9 cellular contexts compared by ENCODE assay signal in genomic region chr17:4908711-4909496, GRCh38. TPM values are rescaled to one million over a fixed set of nuclear protein-coding genes. Genes with fewer than 3 reads are reported as not detected.
DNase-seq lines count a peak whose midpoint lies in the region; ATAC-seq and TF ChIP-seq lines count a peak whose summit lies in the region.
"Had no signal": no experiment of that assay in that cellular context is flagged by ENCODE, and none has a peak within 500 bp of the region (broad histone marks: within the 10 kb centered on the region; RNA-seq: fewer than 3 reads in every experiment).

No MANE protein-coding gene starts in this region.

- no peak for ATAC-seq in GM21526 (IDR thresholded peaks at IDR 0.05; ENCODE audit: low FRiP score, unreplicated experiment)

- H3K4me3 ChIP-seq in fibroblast of the aortic adventitia (ENCODE audit: low read depth, low read length) (no peak overlapping the region), neural cell (ENCODE audit: low read length) (no peak overlapping the region)

- intact Hi-C loops in activated T-helper 1 cell treated with anti-CD3 and anti-CD28 coated beads, Interleukin-12 subunit alpha, Interleukin-12 subunit beta, Interleukin-2, Interleukin-4 antibody, amounts not matched to agents 30 ng/mL and 10 ng/mL and 1 ng/mL, durations not matched to agents 14 hours and 24 hours and 36 hours (cut with micrococcal nuclease), result loop anchor here (1.0 to 5.0 kb wide), 7 partner anchors 31 to 153 kb away; partner anchors contain the start of genes RNF167, SLC25A11 and SPAG7

- H2AFZ ChIP-seq in neural cell (ENCODE audit: low read depth, low read length), result no peak overlapping the region

- H3K4me2 ChIP-seq in neural cell (ENCODE audit: low read length), result no peak overlapping the region

- H3K27me3 Mint-ChIP-seq in activated T-helper 1 cell treated with anti-CD3 and anti-CD28 coated beads, Interleukin-12 subunit alpha, Interleukin-12 subunit beta, Interleukin-2, Interleukin-4 antibody, amounts not matched to agents 30 ng/mL and 10 ng/mL and 1 ng/mL, durations not matched to agents 14 hours and 24 hours and 36 hours (ENCODE audit: insufficient read depth), result peaks cover 16% of the 10 kb centered on the region
- H3K27me3 Mint-ChIP-seq: stimulated activated naive CD8-positive, alpha-beta T cell treated with anti-CD3 and anti-CD28 coated beads, Interleukin-15, Interleukin-2, amounts not matched to agents 100 ng/mL and 50 ng/mL, for 24 hours had no signal

- H4K20me1 ChIP-seq in neural cell (ENCODE audit: insufficient read depth), result no peaks in the 10 kb centered on the region

- peak; percentile 66 for TF ChIP-seq RAD21 in neural cell (conservative IDR thresholded peaks at IDR 0.05)

- no peaks in the 10 kb centered on the region for H3K27me3 ChIP-seq in neural cell (ENCODE audit: insufficient read depth, low read depth, low read length)

- H3K4me1 Mint-ChIP-seq in activated T-helper 1 cell treated with anti-CD3 and anti-CD28 coated beads, Interleukin-12 subunit alpha, Interleukin-12 subunit beta, Interleukin-2, Interleukin-4 antibody, amounts not matched to agents 30 ng/mL and 10 ng/mL and 1 ng/mL, durations not matched to agents 14 hours and 24 hours and 36 hours (ENCODE audit: low read depth), result peaks cover 6% of the 10 kb centered on the region

- H3K9me3 Mint-ChIP-seq in activated T-helper 1 cell treated with anti-CD3 and anti-CD28 coated beads, Interleukin-12 subunit alpha, Interleukin-12 subunit beta, Interleukin-2, Interleukin-4 antibody, amounts not matched to agents 30 ng/mL and 10 ng/mL and 1 ng/mL, durations not matched to agents 14 hours and 24 hours and 36 hours, result no peaks in the 10 kb centered on the region
- H3K9me3 Mint-ChIP-seq: stimulated activated naive CD8-positive, alpha-beta T cell treated with anti-CD3 and anti-CD28 coated beads, Interleukin-15, Interleukin-2, amounts not matched to agents 100 ng/mL and 50 ng/mL, for 24 hours had no signal

- H3K27ac ChIP-seq in neural cell (ENCODE audit: low read length), result no peak overlapping the region

- H3F3A ChIP-seq in neural cell (ENCODE audit: insufficient read depth, low read length, poor library complexity, severe bottlenecking), result no peaks in the 10 kb centered on the region

- no peaks in the 10 kb centered on the region for H3K9me2 ChIP-seq in neural cell (ENCODE audit: insufficient read depth, low read length)

- no peaks in the 10 kb centered on the region for H3K9me3 ChIP-seq in neural cell (ENCODE audit: low read length)

- no peaks in the 10 kb centered on the region for H3K79me2 ChIP-seq in neural cell (replicated peaks; ENCODE audit: insufficient read depth, low read length)

- no peak for TF ChIP-seq EP300 in neural cell (conservative IDR thresholded peaks at IDR 0.05; ENCODE audit: poor library complexity, severe bottlenecking)

- H3K36me3 ChIP-seq in neural cell (ENCODE audit: insufficient read depth, low read length), result no peaks in the 10 kb centered on the region

- no peak overlapping the region for H3K9ac ChIP-seq in neural cell (ENCODE audit: low read length)

- no peak overlapping the region for H3K27ac Mint-ChIP-seq in activated T-helper 1 cell treated with anti-CD3 and anti-CD28 coated beads, Interleukin-12 subunit alpha, Interleukin-12 subunit beta, Interleukin-2, Interleukin-4 antibody, amounts not matched to agents 30 ng/mL and 10 ng/mL and 1 ng/mL, durations not matched to agents 14 hours and 24 hours and 36 hours
- H3K27ac Mint-ChIP-seq: stimulated activated naive CD8-positive, alpha-beta T cell treated with anti-CD3 and anti-CD28 coated beads, Interleukin-15, Interleukin-2, amounts not matched to agents 100 ng/mL and 50 ng/mL, for 24 hours had no signal

- DNase-seq in GF-D8 (lab: John Stamatoyannopoulos, UW), result peak; percentile 52
- peak; percentile 59 to 67 for DNase-seq in Kasumi-1 (lab: John Stamatoyannopoulos, UW)
- peak; percentile 88 for DNase-seq in RPMI8226
- peak; percentile 66 for DNase-seq in activated T-helper 1 cell treated with anti-CD3 and anti-CD28 coated beads, Interleukin-12 subunit alpha, Interleukin-12 subunit beta, Interleukin-2, Interleukin-4 antibody, amounts not matched to agents 30 ng/mL and 10 ng/mL and 1 ng/mL, durations not matched to agents 14 hours and 24 hours and 36 hours (ENCODE audit: low spot score)
- peak; percentile 96 for DNase-seq in fibroblast of the aortic adventitia (ENCODE audit: low read depth)
- peak; percentile 89 for DNase-seq in stromal cell of bone marrow (ENCODE audit: low read depth)

- TF ChIP-seq CTCF in fibroblast of the aortic adventitia (IDR thresholded peaks at IDR 0.05; ENCODE audit: insufficient read depth, low read length) (peak; percentile 88), neural cell (IDR thresholded peaks at IDR 0.05; ENCODE audit: poor library complexity, severe bottlenecking) (peak; percentile 74)

- H3K4me3 Mint-ChIP-seq in activated T-helper 1 cell treated with anti-CD3 and anti-CD28 coated beads, Interleukin-12 subunit alpha, Interleukin-12 subunit beta, Interleukin-2, Interleukin-4 antibody, amounts not matched to agents 30 ng/mL and 10 ng/mL and 1 ng/mL, durations not matched to agents 14 hours and 24 hours and 36 hours, result no peak overlapping the region
- H3K4me3 Mint-ChIP-seq: stimulated activated naive CD8-positive, alpha-beta T cell treated with anti-CD3 and anti-CD28 coated beads, Interleukin-15, Interleukin-2, amounts not matched to agents 100 ng/mL and 50 ng/mL, for 24 hours had no signal

- no peaks in the 10 kb centered on the region for H3K36me3 Mint-ChIP-seq in activated T-helper 1 cell treated with anti-CD3 and anti-CD28 coated beads, Interleukin-12 subunit alpha, Interleukin-12 subunit beta, Interleukin-2, Interleukin-4 antibody, amounts not matched to agents 30 ng/mL and 10 ng/mL and 1 ng/mL, durations not matched to agents 14 hours and 24 hours and 36 hours (ENCODE audit: low read depth)

TF ChIP-seq in neural cell, 6 proteins besides CTCF, POLR2A, EP300 and RAD21:
- TF ChIP-seq SMC3 (conservative IDR thresholded peaks at IDR 0.05; ENCODE audit: poor library complexity), result peak; percentile 69
- TF ChIP-seq EZH2 (IDR thresholded peaks at IDR 0.05; ENCODE audit: borderline replicate concordance, insufficient read depth, low read length, poor library complexity, severe bottlenecking), result no peak
- TF ChIP-seq REST (IDR thresholded peaks at IDR 0.05; ENCODE audit: borderline replicate concordance), result no peak

RNA-seq across cellular contexts. Expression of gene CHRNE, which starts 6.0 kb away (rescaled TPM):
- 0.52 and 0.61 TPM in 2 replicates for total RNA-seq in activated T-helper 1 cell treated with anti-CD3 and anti-CD28 coated beads, Interleukin-12 subunit alpha, Interleukin-12 subunit beta, Interleukin-2, Interleukin-4 antibody, amounts not matched to agents 30 ng/mL and 10 ng/mL and 1 ng/mL, durations not matched to agents 14 hours and 24 hours and 36 hours
- 0.33 and 4.9 TPM in 2 replicates for total RNA-seq in fibroblast of the aortic adventitia (ENCODE audit: low replicate concordance)
- polyA plus RNA-seq in neural cell, result 0.25 TPM in 1 of 2 replicates, not detected in the other
- not detected in 2 replicates for polyA minus RNA-seq in neural cell

RNA-seq across cellular contexts. Expression of gene C17orf107, which starts 9.6 kb away (rescaled TPM):
- 1.3 and 1.8 TPM in 2 replicates for total RNA-seq in activated T-helper 1 cell treated with anti-CD3 and anti-CD28 coated beads, Interleukin-12 subunit alpha, Interleukin-12 subunit beta, Interleukin-2, Interleukin-4 antibody, amounts not matched to agents 30 ng/mL and 10 ng/mL and 1 ng/mL, durations not matched to agents 14 hours and 24 hours and 36 hours
- total RNA-seq in fibroblast of the aortic adventitia (ENCODE audit: low replicate concordance), result 3.8 and 4.5 TPM in 2 replicates
- 0.45 and 2.1 TPM in 2 replicates for polyA plus RNA-seq in neural cell
- 1.7 and 3.4 TPM in 2 replicates for polyA minus RNA-seq in neural cell

RNA-seq across cellular contexts. Expression of gene GP1BA, which starts 23.2 kb away (rescaled TPM):
- not detected in 2 replicates for total RNA-seq in activated T-helper 1 cell treated with anti-CD3 and anti-CD28 coated beads, Interleukin-12 subunit alpha, Interleukin-12 subunit beta, Interleukin-2, Interleukin-4 antibody, amounts not matched to agents 30 ng/mL and 10 ng/mL and 1 ng/mL, durations not matched to agents 14 hours and 24 hours and 36 hours
- total RNA-seq in fibroblast of the aortic adventitia (ENCODE audit: low replicate concordance), result not detected in 2 replicates
- not detected in 2 replicates for polyA plus RNA-seq in neural cell
- polyA minus RNA-seq in neural cell, result not detected in 2 replicates

RNA-seq across cellular contexts. Expression of gene SLC25A11, which starts 30.9 kb away (rescaled TPM):
- total RNA-seq in activated T-helper 1 cell treated with anti-CD3 and anti-CD28 coated beads, Interleukin-12 subunit alpha, Interleukin-12 subunit beta, Interleukin-2, Interleukin-4 antibody, amounts not matched to agents 30 ng/mL and 10 ng/mL and 1 ng/mL, durations not matched to agents 14 hours and 24 hours and 36 hours, result 111 and 116 TPM in 2 replicates
- total RNA-seq in fibroblast of the aortic adventitia (ENCODE audit: low replicate concordance), result 28.3 and 49.9 TPM in 2 replicates
- polyA plus RNA-seq in neural cell, result 140 and 172 TPM in 2 replicates
- polyA minus RNA-seq in neural cell, result 66.2 and 91.5 TPM in 2 replicates

RNA-seq across cellular contexts. Expression of gene RNF167, which starts 31.2 kb away (rescaled TPM):
- total RNA-seq in activated T-helper 1 cell treated with anti-CD3 and anti-CD28 coated beads, Interleukin-12 subunit alpha, Interleukin-12 subunit beta, Interleukin-2, Interleukin-4 antibody, amounts not matched to agents 30 ng/mL and 10 ng/mL and 1 ng/mL, durations not matched to agents 14 hours and 24 hours and 36 hours, result 138 and 140 TPM in 2 replicates
- 17.2 and 26.4 TPM in 2 replicates for total RNA-seq in fibroblast of the aortic adventitia (ENCODE audit: low replicate concordance)
- 52.5 and 64.1 TPM in 2 replicates for polyA plus RNA-seq in neural cell
- polyA minus RNA-seq in neural cell, result 33.3 and 40.9 TPM in 2 replicates
